In genomic region chr14:91063119-91063518, GRCh38 we compare ENCODE assay signal across 1 cellular context.
A peak's percentile ranks its signal among the peaks of the same experiment; 100 is the strongest.
TF ChIP-seq lines count a peak whose summit lies in the region.

No MANE protein-coding gene starts in this region.

TF ChIP-seq in GM12878, 131 proteins besides CTCF, POLR2A, EP300 and RAD21 (continued from another document):
- peak; percentile 33; the same call in 1 of the 2 replicates for TF ChIP-seq ZBTB40 (IDR thresholded peaks at IDR 0.05; ENCODE audit: borderline replicate concordance)
- no peak for TF ChIP-seq TBL1XR1 (IDR thresholded peaks at IDR 0.05; ENCODE audit: low read depth, low read length)
- TF ChIP-seq POLR2AphosphoS2 (IDR thresholded peaks at IDR 0.05; ENCODE audit: low read depth, low read length) = no peak
- TF ChIP-seq SKIL (IDR thresholded peaks at IDR 0.05; ENCODE audit: low read depth, poor library complexity, severe bottlenecking) = no peak
- peak; percentile 78 for TF ChIP-seq GABPA (IDR thresholded peaks at IDR 0.05; ENCODE audit: low read depth)
- TF ChIP-seq ZBTB4 (CRISPR knock-in tag; IDR thresholded peaks at IDR 0.05) = no peak
- no peak for TF ChIP-seq SMC3 (IDR thresholded peaks at IDR 0.05; ENCODE audit: borderline replicate concordance, low read length)
- 0 out of 2 replicates have a peak, but pooled peaks have one; percentile 36 for TF ChIP-seq NFIC (IDR thresholded peaks at IDR 0.05; ENCODE audit: low read depth, low read length)
- TF ChIP-seq KDM1A (IDR thresholded peaks at IDR 0.05; ENCODE audit: borderline replicate concordance) = no peak
- TF ChIP-seq LARP7 (IDR thresholded peaks at IDR 0.05) = no peak
- TF ChIP-seq NKRF (conservative IDR thresholded peaks at IDR 0.05) = no peak
- TF ChIP-seq RELB (IDR thresholded peaks at IDR 0.05; ENCODE audit: low read depth) = no peak
- no peak for TF ChIP-seq NRF1 (conservative IDR thresholded peaks at IDR 0.05; ENCODE audit: low read depth, low read length)
- no peak for TF ChIP-seq ZNF217 (IDR thresholded peaks at IDR 0.05)
- TF ChIP-seq RUNX3 (IDR thresholded peaks at IDR 0.05; ENCODE audit: low read length) = peak; percentile 52
- TF ChIP-seq MEF2B (IDR thresholded peaks at IDR 0.05; ENCODE audit: partially characterized antibody, poor library complexity, severe bottlenecking) = no peak
- no peak for TF ChIP-seq NFXL1 (IDR thresholded peaks at IDR 0.05; ENCODE audit: borderline replicate concordance)
- TF ChIP-seq SMAD5 (IDR thresholded peaks at IDR 0.05; ENCODE audit: low read depth) = no peak
- TF ChIP-seq MTA2 (IDR thresholded peaks at IDR 0.05; ENCODE audit: low read depth) = no peak
- no peak for TF ChIP-seq MTA3 (IDR thresholded peaks at IDR 0.05; ENCODE audit: borderline replicate concordance, low read length)
- no peak for TF ChIP-seq STAT3 (IDR thresholded peaks at IDR 0.05; ENCODE audit: low read depth, low read length)
- TF ChIP-seq CHD2 (IDR thresholded peaks at IDR 0.05; ENCODE audit: borderline replicate concordance, low read depth, low read length) = no peak
- TF ChIP-seq ESRRA (IDR thresholded peaks at IDR 0.05; ENCODE audit: low read length) = no peak
